ENCODE assay signal across 18 cellular contexts in the genomic region with DNA sequence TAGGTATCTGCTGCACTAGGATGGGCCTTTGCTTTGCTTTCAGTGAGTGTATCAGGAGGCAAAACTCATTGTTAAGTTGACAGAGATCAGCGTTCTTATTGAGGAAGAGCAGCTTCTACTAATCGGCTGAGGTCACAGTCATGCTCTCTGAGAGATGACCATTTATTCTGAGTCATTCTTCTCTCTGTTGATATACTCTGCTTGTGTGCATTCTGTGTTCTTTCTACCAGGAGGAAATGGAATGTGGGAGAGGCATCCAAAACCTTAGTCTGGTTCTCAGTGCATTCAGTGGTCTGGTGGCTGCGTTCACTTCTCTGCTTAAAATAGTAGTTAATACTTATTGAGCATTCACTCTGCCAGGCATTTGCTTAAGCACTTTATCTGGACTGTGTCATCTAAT.
"Had no signal": no experiment of that assay in that cellular context is flagged by ENCODE, and none has a peak within 500 bp of the region (broad histone marks: within the 10 kb centered on the region; RNA-seq: fewer than 3 reads in every experiment).

No MANE protein-coding gene starts in this region.

- H3K36me3 Mint-ChIP-seq: activated CD4-positive, alpha-beta memory T cell treated with anti-CD3 and anti-CD28 coated beads for 36 hours; activated naive CD4-positive, alpha-beta T cell treated with anti-CD3 and anti-CD28 coated beads, Interleukin-2, amount 50 U/mL, for 24 hours; natural killer cell had no signal

- H3K4me3 Mint-ChIP-seq: activated CD4-positive, alpha-beta memory T cell treated with anti-CD3 and anti-CD28 coated beads for 36 hours; activated naive CD4-positive, alpha-beta T cell treated with anti-CD3 and anti-CD28 coated beads, Interleukin-2, amount 50 U/mL, for 24 hours; endodermal cell; natural killer cell; stimulated activated naive B cell treated with anti-CD40 and anti-IgM and Interleukin-4, amounts not matched to agents 10 μg/mL and 1 μg/mL and 100 μg/mL, for 72 hours had no signal

- H3K9me3 Mint-ChIP-seq: activated naive CD4-positive, alpha-beta T cell treated with anti-CD3 and anti-CD28 coated beads, Interleukin-2, amount 50 U/mL, for 24 hours; natural killer cell had no signal

- H3K27ac Mint-ChIP-seq: activated CD4-positive, alpha-beta memory T cell treated with anti-CD3 and anti-CD28 coated beads for 36 hours; activated naive CD4-positive, alpha-beta T cell treated with anti-CD3 and anti-CD28 coated beads, Interleukin-2, amount 50 U/mL, for 24 hours; endodermal cell; natural killer cell; stimulated activated naive B cell treated with anti-CD40 and anti-IgM and Interleukin-4, amounts not matched to agents 10 μg/mL and 1 μg/mL and 100 μg/mL, for 72 hours had no signal

- H3K4me1 Mint-ChIP-seq: activated naive CD4-positive, alpha-beta T cell treated with anti-CD3 and anti-CD28 coated beads, Interleukin-2, amount 50 U/mL, for 24 hours; natural killer cell had no signal

- H3K4me3 ChIP-seq: adrenal gland, dorsolateral prefrontal cortex, left ventricle myocardium inferior, mucosa of descending colon, tibial artery, uterus had no signal

- H3K4me1 ChIP-seq: adrenal gland, left ventricle myocardium inferior, tibial artery, uterus had no signal

- DNase-seq: activated CD4-positive, alpha-beta memory T cell treated with anti-CD3 and anti-CD28 coated beads for 36 hours; activated effector memory CD4-positive, alpha-beta T cell treated with anti-CD3 and anti-CD28 coated beads, Interleukin-2, amount 50 U/mL, for 16 hours; activated T-cell treated with anti-CD3 and anti-CD28 coated beads, Interleukin-2, amount 50 U/mL, for 48 hours; adrenal gland; dorsolateral prefrontal cortex; endodermal cell; left ventricle myocardium inferior; mucosa of descending colon; natural killer cell; retina; stimulated activated CD4-positive, alpha-beta T cell treated with anti-CD3 and anti-CD28 coated beads, Interleukin-15, amount 100 ng/mL, for 24 hours; stimulated activated CD4-positive, alpha-beta T cell treated with anti-CD3 and anti-CD28 coated beads, Interleukin-4, amount 100 ng/mL, for 1 hour; stimulated activated naive B cell treated with anti-CD40 and anti-IgM and Interleukin-4, amounts not matched to agents 10 μg/mL and 1 μg/mL and 100 μg/mL, for 72 hours; T-helper 9 cell; tibial artery; uterus had no signal

- H3K27me3 Mint-ChIP-seq: activated CD4-positive, alpha-beta memory T cell treated with anti-CD3 and anti-CD28 coated beads for 36 hours; activated naive CD4-positive, alpha-beta T cell treated with anti-CD3 and anti-CD28 coated beads, Interleukin-2, amount 50 U/mL, for 24 hours; stimulated activated naive B cell treated with anti-CD40 and anti-IgM and Interleukin-4, amounts not matched to agents 10 μg/mL and 1 μg/mL and 100 μg/mL, for 72 hours had no signal

- ATAC-seq: activated CD4-positive, CD25-positive, alpha-beta regulatory T cell treated with anti-CD3 and anti-CD28 coated beads, Interleukin-2, amount 50 U/mL, for 24 hours; mucosa of descending colon; natural killer cell; stimulated activated naive B cell treated with anti-CD40 and anti-IgM and Interleukin-4, amounts not matched to agents 10 μg/mL and 1 μg/mL and 100 μg/mL, for 72 hours had no signal

- H3K27me3 ChIP-seq: adrenal gland, tibial artery, uterus had no signal

- H3K9me3 ChIP-seq: adrenal gland, left ventricle myocardium inferior, mucosa of descending colon, tibial artery, uterus had no signal

- H3K36me3 ChIP-seq: adrenal gland, left ventricle myocardium inferior, tibial artery, uterus had no signal

- H3K27ac ChIP-seq: adrenal gland, dorsolateral prefrontal cortex, left ventricle myocardium inferior, tibial artery, uterus had no signal
